Comparison of ENCODE assay signal across 8 cellular contexts in the genomic region with DNA sequence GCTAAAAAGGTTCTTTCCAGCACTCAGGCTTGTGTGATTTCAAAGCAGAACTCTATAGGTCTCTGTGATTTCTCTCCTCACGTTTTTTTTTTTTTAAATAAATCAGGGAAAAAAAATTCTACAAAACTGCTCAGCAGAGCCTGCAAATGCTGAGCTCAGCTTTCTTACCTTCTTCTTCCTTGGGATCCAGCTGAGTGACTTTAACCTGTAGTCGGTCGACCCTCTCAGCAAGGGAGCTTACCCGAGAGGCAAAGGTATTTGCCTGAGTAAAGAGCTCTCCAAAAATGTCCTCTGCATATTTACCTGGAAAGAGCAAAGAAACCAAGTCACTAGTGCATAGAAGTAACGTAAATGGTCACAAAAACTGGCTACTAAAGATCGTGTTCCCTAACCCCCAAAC. TPM values are rescaled to one million over a fixed set of nuclear protein-coding genes. Genes with fewer than 3 reads are reported as not detected.
DNase-seq lines count a peak whose midpoint lies in the region; ATAC-seq and TF ChIP-seq lines count a peak whose summit lies in the region.

No MANE protein-coding gene starts in this region.

- peak overlapping the region; percentile 75 for H3K27ac Mint-ChIP-seq in MCF 10A (ENCODE audit: low read depth, unreplicated experiment)
- H3K27ac Mint-ChIP-seq in naive B cell: peak overlapping the region; percentile 36 to 85 (median 58)

- no TSS peak for BruUV-seq in MCF 10A (replicated peaks; lab: Mats Ljungman, UMichigan)

- no peaks in the 10 kb centered on the region for H3K27me3 ChIP-seq in BLaER1 treated with 17β-estradiol and CSF1 and Interleukin-3, amounts not matched to agents 10 nM and 100 nM
- H3K27me3 ChIP-seq in aorta (ENCODE audit: control insufficient read depth in 1 of 2, insufficient read depth in 2 of 2, low read length in 1 of 2): no peaks in the 10 kb centered on the region

- H3K36me3 Mint-ChIP-seq in MCF 10A (ENCODE audit: insufficient read depth, unreplicated experiment) (peaks cover 66% of the 10 kb centered on the region), naive B cell (peaks cover 12 to 16% of the 10 kb centered on the region in 2 donors)

- intact Hi-C loops in MCF 10A (cut with micrococcal nuclease) (no loop called here), aorta (cut with DNase I) (loop anchor here in 1 of 2 donors (5.0 kb wide), 2 partner anchors 134 to 184 kb away; a partner anchor contains a TSS)

- TF ChIP-seq CTCF in MCF 10A (IDR thresholded peaks at IDR 0.05; ENCODE audit: unreplicated experiment): no peak

- H3K27ac ChIP-seq in BLaER1 treated with 17β-estradiol and CSF1 and Interleukin-3, amounts not matched to agents 10 nM and 100 nM: peak overlapping the region in 6 of 11 experiments; percentile 2 to 46 (median 27); a peak in 5 of 22 replicates
- peak overlapping the region in 1 of 2 donors; percentile 32 for H3K27ac ChIP-seq in aorta (ENCODE audit: low read depth in 1 of 2, low read length in 2 of 2)

- no peak overlapping the region for H3K4me3 Mint-ChIP-seq in MCF 10A (ENCODE audit: unreplicated experiment)
- H3K4me3 Mint-ChIP-seq in naive B cell: peak overlapping the region in 1 of 8 donors; percentile 23

- H3K27me3 Mint-ChIP-seq in MCF 10A (ENCODE audit: insufficient read depth, unreplicated experiment): no peaks in the 10 kb centered on the region
- no peaks in the 10 kb centered on the region for H3K27me3 Mint-ChIP-seq in naive B cell

- H3K9me3 Mint-ChIP-seq in MCF 10A (ENCODE audit: unreplicated experiment) (no peaks in the 10 kb centered on the region), naive B cell (no peaks in the 10 kb centered on the region)

- ATAC-seq in HG03378 (IDR thresholded peaks at IDR 0.05; ENCODE audit: unreplicated experiment) (peak; percentile 12), naive B cell (ENCODE audit: low read depth in 2 of 2) (no peak), aorta (ENCODE audit: low FRiP score) (no peak)

- peaks cover 66 to 100% (median 93%) of the 10 kb centered on the region in 10 experiments for H3K4me1 ChIP-seq in BLaER1 treated with 17β-estradiol and CSF1 and Interleukin-3, amounts not matched to agents 10 nM and 100 nM
- no peaks in the 10 kb centered on the region for H3K4me1 ChIP-seq in aorta (ENCODE audit: control insufficient read depth in 1 of 2, insufficient read depth in 2 of 2, low read length in 2 of 2)

- peak overlapping the region in 8 of 11 experiments; percentile 3 to 51 (median 22); a peak in 9 of 22 replicates for H3K9ac ChIP-seq in BLaER1 treated with 17β-estradiol and CSF1 and Interleukin-3, amounts not matched to agents 10 nM and 100 nM

- peak overlapping the region; percentile 45 to 84 (median 72); a peak in 21 of 22 replicates for H3K4me2 ChIP-seq in BLaER1 treated with 17β-estradiol and CSF1 and Interleukin-3, amounts not matched to agents 10 nM and 100 nM

- DNase-seq in MCF 10A (ENCODE audit: unreplicated experiment): no peak
- DNase-seq in naive B cell: no peak
- no peak for DNase-seq in aorta
- no peak for DNase-seq in stimulated activated CD4-positive, alpha-beta T cell treated with anti-CD3 and anti-CD28 coated beads, Interleukin-4, amount 100 ng/mL, for 4 hours
- DNase-seq in DMS79 (lab: John Stamatoyannopoulos, UW): no peak
- DNase-seq in NCI-H2196 (lab: John Stamatoyannopoulos, UW; ENCODE audit: unreplicated experiment): no peak

- H3K4me1 Mint-ChIP-seq in MCF 10A (ENCODE audit: insufficient read depth, unreplicated experiment): peaks cover 12% of the 10 kb centered on the region
- H3K4me1 Mint-ChIP-seq in naive B cell: peaks cover 33 to 54% (median 39%) of the 10 kb centered on the region in 3 donors

- no peaks in the 10 kb centered on the region for H3K9me3 ChIP-seq in BLaER1 treated with 17β-estradiol and CSF1 and Interleukin-3, amounts not matched to agents 10 nM and 100 nM (replicated peaks in 1 of 11)
- no peaks in the 10 kb centered on the region for H3K9me3 ChIP-seq in aorta (ENCODE audit: control insufficient read depth, low read length)

- peaks cover 26 to 99% (median 77%) of the 10 kb centered on the region in 11 experiments; a peak in 20 of 22 replicates for H4K20me1 ChIP-seq in BLaER1 treated with 17β-estradiol and CSF1 and Interleukin-3, amounts not matched to agents 10 nM and 100 nM

- peaks cover 77 to 99% (median 86%) of the 10 kb centered on the region in 11 experiments for H3K36me3 ChIP-seq in BLaER1 treated with 17β-estradiol and CSF1 and Interleukin-3, amounts not matched to agents 10 nM and 100 nM
- peaks cover 8 to 17% of the 10 kb centered on the region in 2 donors for H3K36me3 ChIP-seq in aorta (ENCODE audit: control insufficient read depth in 1 of 2, insufficient read depth in 2 of 2, low read length in 1 of 2)

- 38 to 45% methylated on average over 6 of the region's 6 CpGs for whole genome bisulfite sequencing in aorta, 2 donors

- no peak overlapping the region for H3K4me3 ChIP-seq in BLaER1 treated with 17β-estradiol and CSF1 and Interleukin-3, amounts not matched to agents 10 nM and 100 nM
- no peak overlapping the region for H3K4me3 ChIP-seq in aorta (ENCODE audit: low read length in 2 of 2)

- CTCF ChIA-PET in MCF 10A (lab: Yijun Ruan, JAX): interaction anchor here (0.7 to 1.6 kb wide), 4 partner anchors 11 to 188 kb away, joined by 3 to 8 read pairs (median 4); no protein-coding TSS in a partner anchor

- POLR2A ChIA-PET in MCF 10A (lab: Yijun Ruan, JAX): interaction anchor here (1.0 to 2.0 kb wide), 3 partner anchors 11 to 71 kb away, joined by 3 to 12 read pairs (median 4); a partner anchor contains a TSS

RNA-seq across cellular contexts. Expression of a gene that starts 26.4 kb away (rescaled TPM):
- total RNA-seq in MCF 10A (2022): 0.47 and 0.65 TPM in 2 replicates
- under 1 TPM in 4 of 6 donors, not detected in 2; 0.12 to 0.64 (median 0.35) TPM for polyA plus RNA-seq in naive B cell (ENCODE audit: low read depth in 6 of 6)
- total RNA-seq in aorta: under 1 TPM; 0.68 to 0.93 TPM
- under 1 TPM in 1 of 2 donors, not detected in 1; 0.20 TPM for polyA plus RNA-seq in aorta

RNA-seq across cellular contexts. Expression of a gene that starts 35.7 kb away (rescaled TPM):
- total RNA-seq in MCF 10A (2022) (0.23 TPM in 1 of 2 replicates, not detected in the other), aorta (not detected)
- polyA plus RNA-seq in naive B cell (ENCODE audit: low read depth in 6 of 6) (not detected), aorta (not detected)

RNA-seq across cellular contexts. Expression of a gene that starts 44.2 kb away (rescaled TPM):
- total RNA-seq in MCF 10A (2022) (not detected in 2 replicates), aorta (10 to 100 TPM in 1 of 2 donors, 1 to 10 TPM in 1; 2.7 to 11.5 TPM)
- polyA plus RNA-seq in naive B cell (ENCODE audit: low read depth in 6 of 6) (not detected), aorta (under 1 TPM; 0.15 to 0.50 TPM)

RNA-seq across cellular contexts. Expression of a gene that starts 52.0 kb away (rescaled TPM):
- total RNA-seq in MCF 10A (2022) (13.2 and 13.5 TPM in 2 replicates), aorta (10 to 100 TPM; 84.8 to 90.3 TPM)
- polyA plus RNA-seq in naive B cell (ENCODE audit: low read depth in 6 of 6) (1 to 10 TPM in 4 of 6 donors, under 1 TPM in 1, not detected in 1; 0.80 to 2.7 (median 2.0) TPM), aorta (100 to 1,000 TPM in 1 of 2 donors, 10 to 100 TPM in 1; 11.5 to 164 TPM)
